Comparison of ENCODE assay signal across 11 cellular contexts in genomic region chr21:38297193-38297592, GRCh38. TPM values are rescaled to one million over a fixed set of nuclear protein-coding genes. Genes with fewer than 3 reads are reported as not detected.
DNase-seq lines count a peak whose midpoint lies in the region; TF ChIP-seq lines count a peak whose summit lies in the region.
"Had no signal": no experiment of that assay in that cellular context is flagged by ENCODE, and none has a peak within 500 bp of the region (broad histone marks: within the 10 kb centered on the region; RNA-seq: fewer than 3 reads in every experiment).

No MANE protein-coding gene starts in this region.

- POLR2A ChIA-PET in RWPE1 (lab: Yijun Ruan, JAX; ENCODE audit: low non-redundant PET), result no interaction called here
- POLR2A ChIA-PET in activated CD4-positive, alpha-beta T cell treated with anti-CD3 and anti-CD28 coated beads, Interleukin-2, amount 10 ng/mL, durations not matched to agents 7 days and 5 days (lab: Charles Lee), result no interaction called here

- WGBS in prostate gland, result 3% methylated on average over 2 of the region's 2 CpGs

- no peak overlapping the region for H3K4me3 Mint-ChIP-seq in activated CD4-positive, alpha-beta T cell treated with anti-CD3 and anti-CD28 coated beads, Interleukin-2, amount 10 ng/mL, durations not matched to agents 7 days and 5 days
- H3K4me3 Mint-ChIP-seq in activated CD4-positive, alpha-beta T cell treated with anti-CD3 and anti-CD28 coated beads, Interleukin-2, amount 10 ng/mL, durations not matched to agents 24 days and 14 days, result no peak overlapping the region

- H3K4me1 ChIP-seq in prostate gland (replicated peaks), result no peaks in the 10 kb centered on the region

- no peak for TF ChIP-seq POLR2A in prostate gland (IDR thresholded peaks at IDR 0.05)

- no peaks in the 10 kb centered on the region for H3K27me3 Mint-ChIP-seq in activated CD4-positive, alpha-beta T cell treated with anti-CD3 and anti-CD28 coated beads, Interleukin-2, amount 10 ng/mL, durations not matched to agents 7 days and 5 days
- peaks cover 2% of the 10 kb centered on the region for H3K27me3 Mint-ChIP-seq in activated CD4-positive, alpha-beta T cell treated with anti-CD3 and anti-CD28 coated beads, Interleukin-2, amount 10 ng/mL, durations not matched to agents 24 days and 14 days

- H3K4me1 Mint-ChIP-seq in activated CD4-positive, alpha-beta T cell treated with anti-CD3 and anti-CD28 coated beads, Interleukin-2, amount 10 ng/mL, durations not matched to agents 7 days and 5 days, result peaks cover 38% of the 10 kb centered on the region
- H3K4me1 Mint-ChIP-seq in activated CD4-positive, alpha-beta T cell treated with anti-CD3 and anti-CD28 coated beads, Interleukin-2, amount 10 ng/mL, durations not matched to agents 24 days and 14 days, result peaks cover 35% of the 10 kb centered on the region

- peak overlapping the region; percentile 95 for H3K27ac ChIP-seq in RWPE1
- no peak overlapping the region for H3K27ac ChIP-seq in prostate gland
- H3K27ac ChIP-seq: cardiac muscle cell had no signal

- no peaks in the 10 kb centered on the region for H3K9me3 ChIP-seq in prostate gland

- CTCF ChIA-PET in RWPE1 (lab: Yijun Ruan, JAX), result no interaction called here
- CTCF ChIA-PET in activated CD4-positive, alpha-beta T cell treated with anti-CD3 and anti-CD28 coated beads, Interleukin-2, amount 10 ng/mL, durations not matched to agents 7 days and 5 days (lab: Charles Lee), result interaction anchor here (1.1 kb wide), 1 partner anchor 20 kb away, joined by 3 read pairs; no protein-coding TSS in a partner anchor

- TF ChIP-seq CTCF in RWPE1 (conservative IDR thresholded peaks at IDR 0.05; ENCODE audit: low read depth), result no peak
- no peak for TF ChIP-seq CTCF in prostate gland (IDR thresholded peaks at IDR 0.05)

- intact Hi-C loops in prostate gland (cut with DNase I), result no loop called here
- intact Hi-C loops in activated CD4-positive, alpha-beta T cell treated with anti-CD3 and anti-CD28 coated beads, Interleukin-2, amount 10 ng/mL, durations not matched to agents 24 days and 14 days (cut with micrococcal nuclease), result no loop called here

- peak; percentile 83 for DNase-seq in Daoy (ENCODE audit: low read depth)
- DNase-seq in RWPE1 (ENCODE audit: low spot score), result no peak
- peak; percentile 94 for DNase-seq in fibroblast of peridontal ligament (ENCODE audit: extremely low read depth)
- DNase-seq in prostate gland (ENCODE audit: low spot score), result peak; percentile 64
- DNase-seq in NCI-H2029 treated with DMSO at 0.1 percent for 48 hours (lab: John Stamatoyannopoulos, UW), result no peak
- DNase-seq in activated CD4-positive, alpha-beta T cell treated with anti-CD3 and anti-CD28 coated beads, Interleukin-2, amount 10 ng/mL, durations not matched to agents 7 days and 5 days, result no peak
- DNase-seq in NCI-H1930 (lab: John Stamatoyannopoulos, UW), result no peak
- DNase-seq in activated CD4-positive, alpha-beta T cell treated with anti-CD3 and anti-CD28 coated beads, Interleukin-2, amount 10 ng/mL, durations not matched to agents 24 days and 14 days, result no peak
- DNase-seq: activated CD4-positive, CD25-positive, alpha-beta regulatory T cell treated with anti-CD3 and anti-CD28 coated beads, Interleukin-2, amount 50 U/mL, for 72 hours; stimulated activated CD4-positive, alpha-beta T cell treated with anti-CD3 and anti-CD28 coated beads, Interleukin-2, amount 100 ng/mL, for 24 hours had no signal

- no peak overlapping the region for H3K27ac Mint-ChIP-seq in activated CD4-positive, alpha-beta T cell treated with anti-CD3 and anti-CD28 coated beads, Interleukin-2, amount 10 ng/mL, durations not matched to agents 7 days and 5 days
- H3K27ac Mint-ChIP-seq in activated CD4-positive, alpha-beta T cell treated with anti-CD3 and anti-CD28 coated beads, Interleukin-2, amount 10 ng/mL, durations not matched to agents 24 days and 14 days, result no peak overlapping the region

- no peaks in the 10 kb centered on the region for H3K36me3 ChIP-seq in prostate gland
- H3K36me3 ChIP-seq: cardiac muscle cell had no signal

- H3K27me3 ChIP-seq in prostate gland (replicated peaks; ENCODE audit: insufficient read depth), result no peaks in the 10 kb centered on the region
- H3K27me3 ChIP-seq: cardiac muscle cell had no signal

- H3K4me3 ChIP-seq in prostate gland, result no peak overlapping the region
- H3K4me3 ChIP-seq: cardiac muscle cell had no signal

- no peaks in the 10 kb centered on the region for H3K36me3 Mint-ChIP-seq in activated CD4-positive, alpha-beta T cell treated with anti-CD3 and anti-CD28 coated beads, Interleukin-2, amount 10 ng/mL, durations not matched to agents 7 days and 5 days (ENCODE audit: low read depth)
- no peaks in the 10 kb centered on the region for H3K36me3 Mint-ChIP-seq in activated CD4-positive, alpha-beta T cell treated with anti-CD3 and anti-CD28 coated beads, Interleukin-2, amount 10 ng/mL, durations not matched to agents 24 days and 14 days (ENCODE audit: low read depth)

- no peaks in the 10 kb centered on the region for H3K9me3 Mint-ChIP-seq in activated CD4-positive, alpha-beta T cell treated with anti-CD3 and anti-CD28 coated beads, Interleukin-2, amount 10 ng/mL, durations not matched to agents 7 days and 5 days
- H3K9me3 Mint-ChIP-seq in activated CD4-positive, alpha-beta T cell treated with anti-CD3 and anti-CD28 coated beads, Interleukin-2, amount 10 ng/mL, durations not matched to agents 24 days and 14 days, result no peaks in the 10 kb centered on the region

RNA-seq across cellular contexts. Expression of gene KCNJ15, which starts 40.4 kb away (rescaled TPM):
- total RNA-seq in Daoy (2014; rRNA removed; shearing (Covaris generic)), result 35.4 and 44.6 TPM in 2 replicates
- 1 to 10 TPM; 4.5 to 5.6 TPM for total RNA-seq in prostate gland
- not detected for total RNA-seq in activated CD4-positive, alpha-beta T cell treated with anti-CD3 and anti-CD28 coated beads, Interleukin-2, amount 10 ng/mL, durations not matched to agents 7 days and 5 days
- total RNA-seq in activated CD4-positive, alpha-beta T cell treated with anti-CD3 and anti-CD28 coated beads, Interleukin-2, amount 10 ng/mL, durations not matched to agents 24 days and 14 days, result 2.0 and 2.3 TPM in 2 replicates
- total RNA-seq: cardiac muscle cell had no signal

Comparison
In these comparisons a context has a peak if more than half of its experiments do, and no peak if none do; other contexts are left out.
1. DNase-seq: peak in Daoy (single experiment), fibroblast of peridontal ligament (single experiment) and prostate gland (single experiment); none in RWPE1 (single experiment), NCI-H2029 treated with DMSO at 0.1 percent for 48 hours (single experiment), activated CD4-positive, alpha-beta T cell treated with anti-CD3 and anti-CD28 coated beads, Interleukin-2, amount 10 ng/mL, durations not matched to agents 7 days and 5 days (single experiment), NCI-H1930 (0 of 2) and activated CD4-positive, alpha-beta T cell treated with anti-CD3 and anti-CD28 coated beads, Interleukin-2, amount 10 ng/mL, durations not matched to agents 24 days and 14 days (single experiment).